22 cellular contexts compared by ENCODE assay signal in genomic region chr10:126476256-126476655, GRCh38.
DNase-seq lines count a peak whose midpoint lies in the region; ATAC-seq and TF ChIP-seq lines count a peak whose summit lies in the region.
"Had no signal": no experiment of that assay in that cellular context is flagged by ENCODE, and none has a peak within 500 bp of the region (broad histone marks: within the 10 kb centered on the region; RNA-seq: fewer than 3 reads in every experiment).

No MANE protein-coding gene starts in this region.

- no peaks in the 10 kb centered on the region for H3K9me3 Mint-ChIP-seq in endothelial cell (ENCODE audit: unreplicated experiment)
- H3K9me3 Mint-ChIP-seq in neural crest cell = no peaks in the 10 kb centered on the region
- H3K9me3 Mint-ChIP-seq: T-helper 2 cell treated with Interferon-gamma antibody and Interleukin-4, amounts not matched to agents 5 μg/mL and 100 μg/mL, for 36 hours had no signal

- no peak overlapping the region for H3K27ac ChIP-seq in lower lobe of right lung
- H3K27ac ChIP-seq: pancreas had no signal

- H3K4me1 Mint-ChIP-seq in endothelial cell (ENCODE audit: unreplicated experiment) = peaks cover 19% of the 10 kb centered on the region
- peaks cover 19% of the 10 kb centered on the region for H3K4me1 Mint-ChIP-seq in neural crest cell
- H3K4me1 Mint-ChIP-seq: activated CD4-positive, alpha-beta T cell treated with anti-CD3 and anti-CD28 coated beads for 36 hours had no signal

- H3K9me3 ChIP-seq in BE2C = no peaks in the 10 kb centered on the region
- no peaks in the 10 kb centered on the region for H3K9me3 ChIP-seq in lower lobe of right lung
- H3K9me3 ChIP-seq: HAP-1, pancreas had no signal

- TF ChIP-seq CTCF in BE2C (IDR thresholded peaks at IDR 0.05; ENCODE audit: low read depth, low read length) (peak; percentile 50), endothelial cell (IDR thresholded peaks at IDR 0.05; ENCODE audit: unreplicated experiment) (no peak), neural crest cell (conservative IDR thresholded peaks at IDR 0.05) (no peak), lower lobe of right lung (IDR thresholded peaks at IDR 0.05) (no peak)

- H3K36me3 ChIP-seq in BE2C (no peaks in the 10 kb centered on the region), lower lobe of right lung (no peaks in the 10 kb centered on the region)
- H3K36me3 ChIP-seq: HAP-1, pancreas had no signal

- ATAC-seq in GM21390 (IDR thresholded peaks at IDR 0.05; ENCODE audit: unreplicated experiment) (no peak), lower lobe of right lung (no peak)
- ATAC-seq: activated CD4-positive, alpha-beta T cell treated with anti-CD3 and anti-CD28 coated beads for 36 hours; pancreas had no signal

- H3K4me3 Mint-ChIP-seq in endothelial cell (ENCODE audit: unreplicated experiment) = no peak overlapping the region
- H3K4me3 Mint-ChIP-seq in neural crest cell = no peak overlapping the region
- H3K4me3 Mint-ChIP-seq: activated CD4-positive, alpha-beta T cell treated with anti-CD3 and anti-CD28 coated beads for 36 hours; T-helper 2 cell treated with Interferon-gamma antibody and Interleukin-4, amounts not matched to agents 5 μg/mL and 100 μg/mL, for 36 hours had no signal

- DNase-seq in BE2C (peak; percentile 51), NCI-H1436 treated with DMSO at 0.1 percent for 48 hours (lab: John Stamatoyannopoulos, UW) (peak; percentile 69), endothelial cell (ENCODE audit: low spot score) (no peak), neural crest cell (ENCODE audit: low read depth, low spot score) (no peak), AG20443 (ENCODE audit: low spot score) (no peak), lower lobe of right lung (no peak), T-helper 9 cell (no peak)
- DNase-seq: activated CD4-positive, alpha-beta T cell treated with anti-CD3 and anti-CD28 coated beads for 36 hours; activated effector memory CD4-positive, alpha-beta T cell treated with Interleukin-2 at 50 U/mL for 16 hours; AML-193; central memory CD4-positive, alpha-beta T cell; effector CD4-positive, alpha-beta T cell; hypothalamus; IMR-90; NCI-H187; NCI-H446 treated with DMSO at 0.1 percent for 48 hours; OCI-M1; pancreas; small intestine had no signal

- no peaks in the 10 kb centered on the region for H3K27me3 ChIP-seq in BE2C
- H3K27me3 ChIP-seq in lower lobe of right lung (ENCODE audit: low read depth) = peaks cover 4% of the 10 kb centered on the region
- H3K27me3 ChIP-seq: pancreas had no signal

- H3K4me1 ChIP-seq in BE2C (peaks cover 9% of the 10 kb centered on the region; the same call in 1 of the 2 replicates), lower lobe of right lung (no peaks in the 10 kb centered on the region)
- H3K4me1 ChIP-seq: HAP-1, pancreas had no signal

- H3K27me3 Mint-ChIP-seq in endothelial cell (ENCODE audit: unreplicated experiment) (no peaks in the 10 kb centered on the region), neural crest cell (ENCODE audit: low read depth) (no peaks in the 10 kb centered on the region)

- H3K36me3 Mint-ChIP-seq in endothelial cell (ENCODE audit: low read depth, unreplicated experiment) (no peaks in the 10 kb centered on the region), neural crest cell (ENCODE audit: low read depth) (no peaks in the 10 kb centered on the region)

- H3K4me3 ChIP-seq in BE2C (ENCODE audit: low read depth, low read length) = no peak overlapping the region; the same call in 1 of the 2 replicates
- H3K4me3 ChIP-seq in lower lobe of right lung = no peak overlapping the region
- H3K4me3 ChIP-seq: HAP-1, pancreas had no signal

- intact Hi-C loops in lower lobe of right lung (cut with DNase I) = no loop called here

- H3K27ac Mint-ChIP-seq in endothelial cell (ENCODE audit: unreplicated experiment) (peak overlapping the region; percentile 77), neural crest cell (ENCODE audit: unreplicated experiment) (peak overlapping the region; percentile 13)
- H3K27ac Mint-ChIP-seq: activated CD4-positive, alpha-beta T cell treated with anti-CD3 and anti-CD28 coated beads for 36 hours; T-helper 2 cell treated with Interferon-gamma antibody and Interleukin-4, amounts not matched to agents 5 μg/mL and 100 μg/mL, for 36 hours had no signal

Comparison
In these comparisons a context has a peak if more than half of its experiments do, and no peak if none do; other contexts are left out.
1. DNase-seq: peak in BE2C (single experiment) and NCI-H1436 treated with DMSO at 0.1 percent for 48 hours (single experiment); none in endothelial cell (single experiment), neural crest cell (single experiment), AG20443 (single experiment), lower lobe of right lung (single experiment) and T-helper 9 cell (single experiment).